In the genomic region with DNA sequence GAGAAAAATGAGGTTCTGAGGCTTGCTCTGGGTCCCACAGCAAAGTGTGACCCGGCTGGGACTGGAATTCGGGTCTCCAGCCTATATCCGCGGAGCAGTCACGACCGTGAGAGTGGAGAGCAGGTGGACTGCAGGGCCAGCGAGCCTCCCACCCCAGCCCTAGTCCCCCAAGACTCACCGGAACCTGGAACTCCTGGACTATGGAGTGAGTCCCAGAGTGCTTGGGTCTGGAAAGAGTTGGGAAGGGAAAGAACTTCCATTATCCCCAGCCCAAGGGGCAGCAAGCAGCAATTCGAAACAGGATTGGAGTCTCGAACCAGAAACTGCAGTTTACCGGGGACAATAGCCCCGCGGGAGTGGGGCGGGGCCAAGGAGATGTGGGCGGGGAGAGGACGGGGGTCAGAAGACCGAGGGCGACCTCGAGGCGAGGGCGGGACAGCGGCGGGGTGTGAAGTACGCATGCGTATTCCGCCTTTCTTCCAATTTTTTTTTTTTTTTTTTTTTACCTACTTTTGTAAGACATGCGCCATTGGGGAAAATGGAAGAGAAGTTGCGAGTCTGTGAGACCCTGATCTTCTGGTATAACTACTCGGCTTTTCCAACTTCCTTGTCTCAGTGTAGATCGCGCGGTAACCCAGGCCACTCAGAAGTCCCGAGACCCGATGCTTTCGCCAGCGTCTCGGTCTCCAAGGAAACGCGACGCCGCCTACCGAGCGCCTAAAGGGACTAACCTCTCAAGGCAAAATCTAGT, we compare ENCODE assay signal across 8 cellular contexts. TPM values are rescaled to one million over a fixed set of nuclear protein-coding genes. Genes with fewer than 3 reads are reported as not detected.
DNase-seq lines count a peak whose midpoint lies in the region; ATAC-seq and TF ChIP-seq lines count a peak whose summit lies in the region.

A gene with protein sequence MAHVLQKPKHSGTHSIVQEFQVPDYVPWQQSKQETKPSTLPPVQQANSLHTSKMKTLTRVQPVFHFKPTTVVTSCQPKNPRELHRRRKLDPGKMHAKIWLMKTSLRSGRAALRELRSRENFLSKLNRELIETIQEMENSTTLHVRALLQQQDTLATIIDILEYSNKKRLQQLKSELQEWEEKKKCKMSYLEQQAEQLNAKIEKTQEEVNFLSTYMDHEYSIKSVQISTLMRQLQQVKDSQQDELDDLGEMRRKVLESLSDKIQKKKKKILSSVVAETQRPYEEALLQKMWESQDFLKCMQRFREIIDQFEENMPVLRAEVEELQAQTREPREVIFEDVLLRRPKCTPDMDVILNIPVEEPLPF (minus strand): TSS at position 670 of the 751 bp plus-strand sequence. CDS start 140 bp downstream, at position 530.

- H3K4me3 ChIP-seq in right lobe of liver, result peak within 1 kb of the TSS; percentile 45 to 72 (median 71)

- H3K9me3 ChIP-seq in right lobe of liver, result no peaks in the 10 kb centered on the region

- peak; percentile 25 to 35 (median 27) for TF ChIP-seq CTCF in right lobe of liver (IDR thresholded peaks at IDR 0.05)

- H3K4me1 ChIP-seq in right lobe of liver, result peaks cover 0 to 10% (median 0%) of the 10 kb centered on the region in 4 donors

- H3K27me3 ChIP-seq in right lobe of liver, result no peaks in the 10 kb centered on the region

- no peak for TF ChIP-seq POLR2A in right lobe of liver (IDR thresholded peaks at IDR 0.05)

- WGBS in right lobe of liver (ENCODE audit: insufficient coverage, low coverage, low lambda C conversion rate, missing lambda C conversion rate), result under 1% methylated on average over 42 of the region's 43 CpGs

- peak in 13 of 14 donors; percentile 24 to 88 (median 81) for DNase-seq in C1 segment of cervical spinal cord (lab: John Stamatoyannopoulos, UW)
- DNase-seq in NCI-H526 treated with DMSO at 0.1 percent for 48 hours (lab: John Stamatoyannopoulos, UW), result peak; percentile 87
- DNase-seq in activated CD4-positive, alpha-beta T cell treated with anti-CD3 and anti-CD28 coated beads, Interleukin-2, amount 50 U/mL, for 1 hour, result peak; percentile 80
- DNase-seq in dermis microvascular lymphatic vessel endothelial cell (ENCODE audit: low read depth in 2 of 2), result peak; percentile 57 to 90
- peak; percentile 93 to 94 (median 94) for DNase-seq in right lobe of liver
- DNase-seq in stimulated activated CD4-positive, alpha-beta T cell treated with anti-CD3 and anti-CD28 coated beads, Interleukin-4, amount 100 ng/mL, for 24 hours, result peak; percentile 87

- intact Hi-C loops in right lobe of liver (cut with DNase I), result no loop called here

- peak within 1 kb of the TSS; percentile 54 to 62 (median 60) for H3K27ac ChIP-seq in right lobe of liver

- ATAC-seq in GM19324 (IDR thresholded peaks at IDR 0.05; ENCODE audit: low FRiP score, unreplicated experiment), result peak; percentile 85
- peak; percentile 76 for ATAC-seq in HG03460 (IDR thresholded peaks at IDR 0.05; ENCODE audit: unreplicated experiment)
- peak; percentile 98 to 99 (median 98) for ATAC-seq in right lobe of liver

- H3K36me3 ChIP-seq in right lobe of liver, result no peaks in the 10 kb centered on the region

RNA-seq across cellular contexts. Expression of the gene that starts here (rescaled TPM):
- total RNA-seq in dermis microvascular lymphatic vessel endothelial cell (1.7 and 2.3 TPM in 2 replicates), right lobe of liver (1 to 10 TPM in 4 of 6 experiments, under 1 TPM in 2; 0.62 to 2.5 (median 1.8) TPM)

Comparison
In these comparisons a context has a peak if more than half of its experiments do, and no peak if none do; other contexts are left out.
1. Peak in every context shown above with its lines: DNase-seq, ATAC-seq, H3K4me3 ChIP-seq and H3K27ac ChIP-seq.